ENCODE assay signal across 13 cellular contexts in the genomic region with DNA sequence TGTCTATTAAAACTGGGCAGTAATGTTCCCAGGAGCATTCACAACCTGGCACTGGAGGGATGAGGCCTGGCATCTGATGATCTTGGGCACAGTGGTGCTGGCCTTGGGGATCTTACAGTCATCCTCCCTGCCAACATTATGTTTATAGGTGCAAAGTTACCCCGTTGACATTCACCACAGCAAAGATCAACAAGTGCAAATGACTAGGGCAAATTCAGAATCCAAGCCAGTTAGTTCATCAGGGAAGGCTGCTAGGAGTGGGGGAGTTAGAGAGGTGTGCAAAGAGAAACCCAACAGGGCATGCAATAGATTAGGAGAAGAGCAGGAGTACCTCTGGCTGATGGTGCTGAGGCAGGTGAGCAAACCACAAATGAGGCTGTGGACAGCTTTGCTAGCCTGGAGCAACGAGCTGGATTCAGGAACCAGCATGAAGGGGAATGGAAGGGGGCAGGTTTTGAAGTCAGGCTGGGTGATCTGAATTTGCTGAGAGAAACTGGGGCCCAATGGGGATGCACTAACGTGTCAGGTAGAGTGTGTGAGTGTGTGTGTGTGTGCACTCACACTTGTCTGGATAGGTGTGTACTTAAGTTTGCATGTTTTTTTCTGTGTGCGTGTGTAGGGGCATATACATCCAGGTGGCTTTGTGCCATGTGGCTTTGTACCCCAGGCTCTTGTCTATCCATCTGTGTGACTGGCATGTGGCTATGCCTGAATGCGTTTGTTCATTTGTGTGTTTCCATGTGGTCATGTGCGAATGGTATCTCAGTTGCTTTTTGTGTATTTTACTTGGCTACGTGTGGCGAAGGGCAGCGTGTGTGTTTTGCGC. TPM values are rescaled to one million over a fixed set of nuclear protein-coding genes. Genes with fewer than 3 reads are reported as not detected.
DNase-seq lines count a peak whose midpoint lies in the region; ATAC-seq and TF ChIP-seq lines count a peak whose summit lies in the region.
"Had no signal": no experiment of that assay in that cellular context is flagged by ENCODE, and none has a peak within 500 bp of the region (broad histone marks: within the 10 kb centered on the region; RNA-seq: fewer than 3 reads in every experiment).

No MANE protein-coding gene starts in this region.

- CTCF ChIA-PET in HEK293 (lab: Yijun Ruan, JAX): interaction anchor here (3.1 kb wide), 1 partner anchor 47 kb away, joined by 23 read pairs; no protein-coding TSS in a partner anchor

- H3K36me3 Mint-ChIP-seq in activated naive CD8-positive, alpha-beta T cell treated with anti-CD3 and anti-CD28 coated beads, Interleukin-2, amount 10 ng/mL, durations not matched to agents 7 days and 5 days: no peaks in the 10 kb centered on the region
- peaks cover 0 to 2% of the 10 kb centered on the region in 2 donors for H3K36me3 Mint-ChIP-seq in CD14-positive monocyte

- H3K27me3 Mint-ChIP-seq in activated naive CD8-positive, alpha-beta T cell treated with anti-CD3 and anti-CD28 coated beads, Interleukin-2, amount 10 ng/mL, durations not matched to agents 7 days and 5 days: peaks cover 16% of the 10 kb centered on the region
- H3K27me3 Mint-ChIP-seq in CD14-positive monocyte (ENCODE audit: low read depth in 3 of 3): peaks cover 0 to 12% (median 4%) of the 10 kb centered on the region in 3 donors

- H3K27ac ChIP-seq in HEK293 (ENCODE audit: extremely low read depth, low read depth, low read length) (no peak overlapping the region), muscle layer of colon (ENCODE audit: low read depth, low read length) (no peak overlapping the region)
- H3K27ac ChIP-seq: SK-N-MC had no signal

- H3K4me3 ChIP-seq in HEK293 (ENCODE audit: low read depth, low read length): no peak overlapping the region
- peak overlapping the region; percentile 56 to 70 for H3K4me3 ChIP-seq in muscle layer of colon (ENCODE audit: low read depth in 1 of 2, low read length in 2 of 2)
- H3K4me3 ChIP-seq: SK-N-MC had no signal

- intact Hi-C loops in CD14-positive monocyte (cut with micrococcal nuclease) (no loop called here), sciatic nerve (cut with DNase I) (loop anchor here (5.0 to 10.0 kb wide), 2 partner anchors 48 to 205 kb away; a partner anchor contains a TSS)

- TF ChIP-seq CTCF in HEK293 (tag by site-specific recombination; IDR thresholded peaks at IDR 0.05) (no peak), CD14-positive monocyte (IDR thresholded peaks at IDR 0.05) (no peak)

- POLR2A ChIA-PET in HEK293 (lab: Yijun Ruan, JAX): no interaction called here
- POLR2A ChIA-PET in activated naive CD8-positive, alpha-beta T cell treated with anti-CD3 and anti-CD28 coated beads, Interleukin-2, amount 10 ng/mL, durations not matched to agents 7 days and 5 days (lab: Charles Lee): no interaction called here

- H3K9me3 ChIP-seq in HEK293 (ENCODE audit: control insufficient read depth, insufficient read depth, low read depth, low read length) (no peaks in the 10 kb centered on the region), muscle layer of colon (ENCODE audit: low read length) (no peaks in the 10 kb centered on the region)

- H3K4me1 ChIP-seq in HEK293 (ENCODE audit: control insufficient read depth, insufficient read depth, low read length) (peaks cover 12% of the 10 kb centered on the region), muscle layer of colon (ENCODE audit: insufficient read depth, low read length) (peaks cover 29% of the 10 kb centered on the region)

- H3K4me1 Mint-ChIP-seq in activated naive CD8-positive, alpha-beta T cell treated with anti-CD3 and anti-CD28 coated beads, Interleukin-2, amount 10 ng/mL, durations not matched to agents 7 days and 5 days: peaks cover 7% of the 10 kb centered on the region
- H3K4me1 Mint-ChIP-seq in CD14-positive monocyte: peaks cover 6% of the 10 kb centered on the region

- H3K9ac ChIP-seq in muscle layer of colon (ENCODE audit: low read length): no peak overlapping the region

- no peaks in the 10 kb centered on the region for H3K9me3 Mint-ChIP-seq in activated naive CD8-positive, alpha-beta T cell treated with anti-CD3 and anti-CD28 coated beads, Interleukin-2, amount 10 ng/mL, durations not matched to agents 7 days and 5 days
- H3K9me3 Mint-ChIP-seq in CD14-positive monocyte: peaks cover 0 to 5% (median 2%) of the 10 kb centered on the region in 7 donors

- no peak for ATAC-seq in activated naive CD8-positive, alpha-beta T cell treated with anti-CD3 and anti-CD28 coated beads, Interleukin-2, amount 10 ng/mL, durations not matched to agents 7 days and 5 days (ENCODE audit: low read depth)
- ATAC-seq in HG03039 (IDR thresholded peaks at IDR 0.05; ENCODE audit: unreplicated experiment) (no peak), GM18867 (IDR thresholded peaks at IDR 0.05; ENCODE audit: unreplicated experiment) (no peak), sciatic nerve (no peak)

- H3K36me3 ChIP-seq in HEK293 (ENCODE audit: control insufficient read depth in 2 of 2, insufficient read depth in 1 of 2, low read length in 2 of 2) (no peaks in the 10 kb centered on the region), muscle layer of colon (ENCODE audit: insufficient read depth, low read length) (no peaks in the 10 kb centered on the region)

- peak overlapping the region; percentile 30 for H3K27ac Mint-ChIP-seq in activated naive CD8-positive, alpha-beta T cell treated with anti-CD3 and anti-CD28 coated beads, Interleukin-2, amount 10 ng/mL, durations not matched to agents 7 days and 5 days
- no peak overlapping the region for H3K27ac Mint-ChIP-seq in CD14-positive monocyte
- H3K27ac Mint-ChIP-seq: activated CD4-positive, alpha-beta T cell treated with anti-CD3 and anti-CD28 coated beads for 36 hours had no signal

- no peak overlapping the region for H3K4me3 Mint-ChIP-seq in activated naive CD8-positive, alpha-beta T cell treated with anti-CD3 and anti-CD28 coated beads, Interleukin-2, amount 10 ng/mL, durations not matched to agents 7 days and 5 days
- no peak overlapping the region for H3K4me3 Mint-ChIP-seq in CD14-positive monocyte
- H3K4me3 Mint-ChIP-seq: activated CD4-positive, alpha-beta T cell treated with anti-CD3 and anti-CD28 coated beads for 36 hours had no signal

- H3K27me3 ChIP-seq in muscle layer of colon (ENCODE audit: control insufficient read depth in 1 of 2, insufficient read depth in 2 of 2, low read length in 2 of 2): peaks cover 10 to 40% of the 10 kb centered on the region in 2 donors

- DNase-seq in DMS79 treated with DMSO at 0.1 percent for 48 hours (lab: John Stamatoyannopoulos, UW): peak; percentile 32
- DNase-seq in activated naive CD8-positive, alpha-beta T cell treated with anti-CD3 and anti-CD28 coated beads, Interleukin-2, amount 10 ng/mL, durations not matched to agents 7 days and 5 days: no peak
- DNase-seq in CD14-positive monocyte (ENCODE audit: low spot score): no peak
- no peak for DNase-seq in sciatic nerve (ENCODE audit: low spot score)
- DNase-seq: MM.1S had no signal

TF ChIP-seq in HEK293, 187 proteins besides CTCF, POLR2A, EP300 and RAD21:
- TF ChIP-seq YY1 (tag by site-specific recombination; IDR thresholded peaks at IDR 0.05) (no peak), ZNF211 (tag by site-specific recombination; IDR thresholded peaks at IDR 0.05; ENCODE audit: low read depth) (no peak), GLIS2 (tag by site-specific recombination; IDR thresholded peaks at IDR 0.05) (no peak), ZNF157 (tag by site-specific recombination; IDR thresholded peaks at IDR 0.05) (no peak), BCL11B (tag by site-specific recombination; IDR thresholded peaks at IDR 0.05; ENCODE audit: low read depth) (no peak), SCRT2 (tag by site-specific recombination; IDR thresholded peaks at IDR 0.05) (peak; percentile 96), ZNF266 (tag by site-specific recombination; IDR thresholded peaks at IDR 0.05; ENCODE audit: low read depth) (no peak), ZNF473 (tag by site-specific recombination; IDR thresholded peaks at IDR 0.05) (no peak), ZBTB17 (tag by site-specific recombination; IDR thresholded peaks at IDR 0.05) (peak; percentile 49; the same call in 1 of the 2 replicates), SCRT1 (tag by site-specific recombination; IDR thresholded peaks at IDR 0.05; ENCODE audit: borderline replicate concordance) (peak; percentile 86), ZNF132 (tag by site-specific recombination; IDR thresholded peaks at IDR 0.05; ENCODE audit: borderline replicate concordance) (no peak)
- TF ChIP-seq, protein P1, sequence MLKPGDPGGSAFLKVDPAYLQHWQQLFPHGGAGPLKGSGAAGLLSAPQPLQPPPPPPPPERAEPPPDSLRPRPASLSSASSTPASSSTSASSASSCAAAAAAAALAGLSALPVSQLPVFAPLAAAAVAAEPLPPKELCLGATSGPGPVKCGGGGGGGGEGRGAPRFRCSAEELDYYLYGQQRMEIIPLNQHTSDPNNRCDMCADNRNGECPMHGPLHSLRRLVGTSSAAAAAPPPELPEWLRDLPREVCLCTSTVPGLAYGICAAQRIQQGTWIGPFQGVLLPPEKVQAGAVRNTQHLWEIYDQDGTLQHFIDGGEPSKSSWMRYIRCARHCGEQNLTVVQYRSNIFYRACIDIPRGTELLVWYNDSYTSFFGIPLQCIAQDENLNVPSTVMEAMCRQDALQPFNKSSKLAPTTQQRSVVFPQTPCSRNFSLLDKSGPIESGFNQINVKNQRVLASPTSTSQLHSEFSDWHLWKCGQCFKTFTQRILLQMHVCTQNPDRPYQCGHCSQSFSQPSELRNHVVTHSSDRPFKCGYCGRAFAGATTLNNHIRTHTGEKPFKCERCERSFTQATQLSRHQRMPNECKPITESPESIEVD (tag by site-specific recombination; IDR thresholded peaks at IDR 0.05): no peak
- TF ChIP-seq, protein P2, sequence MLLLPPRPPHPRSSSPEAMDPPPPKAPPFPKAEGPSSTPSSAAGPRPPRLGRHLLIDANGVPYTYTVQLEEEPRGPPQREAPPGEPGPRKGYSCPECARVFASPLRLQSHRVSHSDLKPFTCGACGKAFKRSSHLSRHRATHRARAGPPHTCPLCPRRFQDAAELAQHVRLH (tag by site-specific recombination; IDR thresholded peaks at IDR 0.05): no peak

RNA-seq across cellular contexts. Expression of a gene that starts 1.6 kb away (rescaled TPM):
- total RNA-seq in activated naive CD8-positive, alpha-beta T cell treated with anti-CD3 and anti-CD28 coated beads, Interleukin-2, amount 10 ng/mL, durations not matched to agents 7 days and 5 days: not detected
- not detected for polyA plus RNA-seq in CD14-positive monocyte
- not detected for total RNA-seq in sciatic nerve
- total RNA-seq: activated CD4-positive, alpha-beta T cell treated with anti-CD3 and anti-CD28 coated beads for 36 hours; frontal cortex; omental fat pad had no signal

RNA-seq across cellular contexts. Expression of a gene that starts 22.9 kb away (rescaled TPM):
- total RNA-seq in activated naive CD8-positive, alpha-beta T cell treated with anti-CD3 and anti-CD28 coated beads, Interleukin-2, amount 10 ng/mL, durations not matched to agents 7 days and 5 days: 10 to 100 TPM; 83.6 to 91.1 TPM
- 10 to 100 TPM; 60.1 to 69.6 TPM for polyA plus RNA-seq in CD14-positive monocyte
- total RNA-seq in sciatic nerve: 206 TPM
